Comparison of ENCODE assay signal across 9 cellular contexts in genomic region chr14:24369463-24369862, GRCh38. TPM values are rescaled to one million over a fixed set of nuclear protein-coding genes. Genes with fewer than 3 reads are reported as not detected.
DNase-seq lines count a peak whose midpoint lies in the region; ATAC-seq and TF ChIP-seq lines count a peak whose summit lies in the region.
"Had no signal": no experiment of that assay in that cellular context is flagged by ENCODE, and none has a peak within 500 bp of the region (broad histone marks: within the 10 kb centered on the region; RNA-seq: fewer than 3 reads in every experiment).

No MANE protein-coding gene starts in this region.

- H3K4me1 ChIP-seq in DOHH2 (ENCODE audit: control insufficient read depth, low read length) (peaks cover 44% of the 10 kb centered on the region), iPS-20b (ENCODE audit: insufficient read depth, low read length) (peaks cover 12% of the 10 kb centered on the region; the same call in 1 of the 2 replicates)

- no peaks in the 10 kb centered on the region for H3K9me2 ChIP-seq in DOHH2 (replicated peaks; ENCODE audit: control insufficient read depth, low read length)

- H4K20me1 ChIP-seq in DOHH2 (ENCODE audit: control insufficient read depth, insufficient read depth, low read depth, low read length): no peaks in the 10 kb centered on the region

- H3K9ac ChIP-seq in iPS-20b (ENCODE audit: low read depth, low read length): no peak overlapping the region; the same call in 1 of the 2 replicates

- intact Hi-C loops in dorsolateral prefrontal cortex (cut with DNase I): loop anchor here (5.0 kb wide), 2 partner anchors 48 to 63 kb away; no protein-coding TSS in a partner anchor

- H3K36me3 ChIP-seq in DOHH2 (ENCODE audit: control insufficient read depth, low read length) (peaks cover 45% of the 10 kb centered on the region), iPS-20b (ENCODE audit: insufficient read depth, low read depth, low read length) (peaks cover 22% of the 10 kb centered on the region)

- no peak for ATAC-seq in activated naive CD8-positive, alpha-beta T cell treated with anti-CD3 and anti-CD28 coated beads, Interleukin-2, amount 10 ng/mL, durations not matched to agents 7 days and 5 days (ENCODE audit: low read depth)
- no peak for ATAC-seq in GM19397 (IDR thresholded peaks at IDR 0.05; ENCODE audit: unreplicated experiment)

- POLR2A ChIA-PET in activated naive CD8-positive, alpha-beta T cell treated with anti-CD3 and anti-CD28 coated beads, Interleukin-2, amount 10 ng/mL, durations not matched to agents 7 days and 5 days (lab: Charles Lee): interaction anchor here (0.6 to 2.2 kb wide), 2 partner anchors 15 to 61 kb away, joined by 5 to 6 read pairs; partner anchors contain the start of genes CBLN3 and KHNYN

- peaks cover 14% of the 10 kb centered on the region for H3K79me2 ChIP-seq in DOHH2 (ENCODE audit: control insufficient read depth, low read length)

- no peak for DNase-seq in activated naive CD8-positive, alpha-beta T cell treated with anti-CD3 and anti-CD28 coated beads, Interleukin-2, amount 10 ng/mL, durations not matched to agents 7 days and 5 days
- DNase-seq in C1 segment of cervical spinal cord (lab: John Stamatoyannopoulos, UW) (no peak), dorsolateral prefrontal cortex (no peak), pons (ENCODE audit: low spot score) (no peak)

- H3K4me2 ChIP-seq in DOHH2 (ENCODE audit: low read length): peak overlapping the region; percentile 87

- TF ChIP-seq CTCF in DOHH2 (IDR thresholded peaks at IDR 0.05; ENCODE audit: low read depth, low read length, poor library complexity, severe bottlenecking): no peak
- no peak for TF ChIP-seq CTCF in dorsolateral prefrontal cortex (IDR thresholded peaks at IDR 0.05 in 54 of 56, conservative IDR thresholded peaks at IDR 0.05 in 2 of 56; ENCODE audit: low read depth in 1 of 56, partially characterized antibody in 56 of 56)

- H3K4me3 Mint-ChIP-seq in activated naive CD8-positive, alpha-beta T cell treated with anti-CD3 and anti-CD28 coated beads, Interleukin-2, amount 10 ng/mL, durations not matched to agents 7 days and 5 days: peak overlapping the region; percentile 23

- H3K9me3 ChIP-seq in DOHH2 (ENCODE audit: control insufficient read depth, insufficient read depth, low read length) (no peaks in the 10 kb centered on the region), iPS-20b (ENCODE audit: insufficient read depth, low read depth, low read length) (no peaks in the 10 kb centered on the region)

- H3K27ac Mint-ChIP-seq in activated naive CD8-positive, alpha-beta T cell treated with anti-CD3 and anti-CD28 coated beads, Interleukin-2, amount 10 ng/mL, durations not matched to agents 7 days and 5 days: no peak overlapping the region

- no peaks in the 10 kb centered on the region for H3K9me3 Mint-ChIP-seq in activated naive CD8-positive, alpha-beta T cell treated with anti-CD3 and anti-CD28 coated beads, Interleukin-2, amount 10 ng/mL, durations not matched to agents 7 days and 5 days

- H3K27me3 Mint-ChIP-seq in activated naive CD8-positive, alpha-beta T cell treated with anti-CD3 and anti-CD28 coated beads, Interleukin-2, amount 10 ng/mL, durations not matched to agents 7 days and 5 days: peaks cover 50% of the 10 kb centered on the region

- no peak overlapping the region for H3K27ac ChIP-seq in DOHH2 (ENCODE audit: low read depth, low read length)
- peak overlapping the region; percentile 29 for H3K27ac ChIP-seq in iPS-20b (ENCODE audit: low read length)
- H3K27ac ChIP-seq in skin epidermis: peak overlapping the region in 17 of 21 experiments; percentile 29 to 98 (median 88)
- peak overlapping the region in 24 of 59 donors; percentile 22 to 90 (median 77) for H3K27ac ChIP-seq in dorsolateral prefrontal cortex
- H3K27ac ChIP-seq: VCaP had no signal

- H3K27me3 ChIP-seq in DOHH2 (ENCODE audit: control insufficient read depth, low read length) (no peaks in the 10 kb centered on the region), iPS-20b (ENCODE audit: insufficient read depth, low read length) (peaks cover 14% of the 10 kb centered on the region; the same call in 1 of the 2 replicates), dorsolateral prefrontal cortex (peaks cover 0 to 17% (median 0%) of the 10 kb centered on the region in 45 donors)

- H3K4me1 Mint-ChIP-seq in activated naive CD8-positive, alpha-beta T cell treated with anti-CD3 and anti-CD28 coated beads, Interleukin-2, amount 10 ng/mL, durations not matched to agents 7 days and 5 days: peaks cover 23% of the 10 kb centered on the region

- peaks cover 2% of the 10 kb centered on the region for H3K36me3 Mint-ChIP-seq in activated naive CD8-positive, alpha-beta T cell treated with anti-CD3 and anti-CD28 coated beads, Interleukin-2, amount 10 ng/mL, durations not matched to agents 7 days and 5 days

- H3K4me3 ChIP-seq in DOHH2 (ENCODE audit: low read length) (peak overlapping the region; percentile 88), iPS-20b (ENCODE audit: low read length) (peak overlapping the region; percentile 77), skin epidermis (peak overlapping the region in 6 of 7 experiments; percentile 34 to 52 (median 42)), dorsolateral prefrontal cortex (peak overlapping the region in 24 of 59 donors; percentile 51 to 69 (median 65))

- H3F3A ChIP-seq in DOHH2 (ENCODE audit: control insufficient read depth, insufficient read depth): 0 out of 2 replicates have a peak, but pooled peaks cover 6% of the 10 kb centered on the region

RNA-seq across cellular contexts. Expression of gene NFATC4, which starts 1.5 kb away (rescaled TPM):
- total RNA-seq in activated naive CD8-positive, alpha-beta T cell treated with anti-CD3 and anti-CD28 coated beads, Interleukin-2, amount 10 ng/mL, durations not matched to agents 7 days and 5 days: not detected
- total RNA-seq in dorsolateral prefrontal cortex: 10 to 100 TPM in 118 of 120 experiments, 1 to 10 TPM in 2; 7.6 to 62.6 (median 19.4) TPM

RNA-seq across cellular contexts. Expression of gene NYNRIN, which starts 29.3 kb away (rescaled TPM):
- total RNA-seq in activated naive CD8-positive, alpha-beta T cell treated with anti-CD3 and anti-CD28 coated beads, Interleukin-2, amount 10 ng/mL, durations not matched to agents 7 days and 5 days: under 1 TPM; 0.34 to 0.42 TPM
- 10 to 100 TPM in 9 of 120 experiments, 1 to 10 TPM in 111; 2.3 to 15.3 (median 6.3) TPM for total RNA-seq in dorsolateral prefrontal cortex

RNA-seq across cellular contexts. Expression of gene RIPK3, which starts 29.7 kb away (rescaled TPM):
- total RNA-seq in activated naive CD8-positive, alpha-beta T cell treated with anti-CD3 and anti-CD28 coated beads, Interleukin-2, amount 10 ng/mL, durations not matched to agents 7 days and 5 days: 10 to 100 TPM; 41.1 to 43.7 TPM
- 1 to 10 TPM in 90 of 120 experiments, under 1 TPM in 28, not detected in 2; 0.23 to 5.4 (median 1.5) TPM for total RNA-seq in dorsolateral prefrontal cortex

RNA-seq across cellular contexts. Expression of gene ADCY4, which starts 34.6 kb away (rescaled TPM):
- total RNA-seq in activated naive CD8-positive, alpha-beta T cell treated with anti-CD3 and anti-CD28 coated beads, Interleukin-2, amount 10 ng/mL, durations not matched to agents 7 days and 5 days: 1 to 10 TPM; 4.4 to 6.3 TPM
- total RNA-seq in dorsolateral prefrontal cortex: 10 to 100 TPM in 49 of 120 experiments, 1 to 10 TPM in 71; 2.6 to 21.6 (median 8.7) TPM

RNA-seq across cellular contexts. Expression of gene LTB4R, which starts 58.2 kb away (rescaled TPM):
- 10 to 100 TPM; 27.0 to 27.8 TPM for total RNA-seq in activated naive CD8-positive, alpha-beta T cell treated with anti-CD3 and anti-CD28 coated beads, Interleukin-2, amount 10 ng/mL, durations not matched to agents 7 days and 5 days
- 1 to 10 TPM; 1.1 to 7.0 (median 2.7) TPM for total RNA-seq in dorsolateral prefrontal cortex

Comparison
In these comparisons a context has a peak if more than half of its experiments do, and no peak if none do; other contexts are left out.
1. RNA of gene NFATC4, which starts 1.5 kb away (total RNA-seq): 7.6 to 62.6 TPM in dorsolateral prefrontal cortex; not detected in activated naive CD8-positive, alpha-beta T cell treated with anti-CD3 and anti-CD28 coated beads, Interleukin-2, amount 10 ng/mL, durations not matched to agents 7 days and 5 days; every median in the first group is over 4 times any median in the second.
2. RNA of gene RIPK3, which starts 29.7 kb away (total RNA-seq): 41.1 to 43.7 TPM in activated naive CD8-positive, alpha-beta T cell treated with anti-CD3 and anti-CD28 coated beads, Interleukin-2, amount 10 ng/mL, durations not matched to agents 7 days and 5 days; 0.23 to 5.4 TPM in dorsolateral prefrontal cortex; every median in the first group is over 4 times any median in the second.